Comparison of ENCODE assay signal across 8 cellular contexts in genomic region chr18:74951165-74951760, GRCh38.
A peak's percentile ranks its signal among the peaks of the same experiment; 100 is the strongest.
DNase-seq lines count a peak whose midpoint lies in the region; ATAC-seq and TF ChIP-seq lines count a peak whose summit lies in the region.

No MANE protein-coding gene starts in this region.

- H3K4me3 ChIP-seq in epithelial cell of esophagus (ENCODE audit: low read length) (no peak overlapping the region), skeletal muscle cell (ENCODE audit: low read depth, low read length) (no peak overlapping the region)

- H3K27ac Mint-ChIP-seq in glutamatergic neuron (ENCODE audit: unreplicated experiment): no peak overlapping the region

- no peak for TF ChIP-seq CTCF in AG09319 (IDR thresholded peaks at IDR 0.05; ENCODE audit: low read depth, low read length)
- TF ChIP-seq CTCF in epithelial cell of esophagus (IDR thresholded peaks at IDR 0.05; ENCODE audit: insufficient read depth, low read depth, low read length, missing control alignments): no peak
- no peak for TF ChIP-seq CTCF in glutamatergic neuron (IDR thresholded peaks at IDR 0.05; ENCODE audit: partially characterized antibody, unreplicated experiment)

- peaks cover 9% of the 10 kb centered on the region for H3K4me1 Mint-ChIP-seq in glutamatergic neuron (ENCODE audit: low read depth, unreplicated experiment)

- no peaks in the 10 kb centered on the region for H3K9me3 Mint-ChIP-seq in glutamatergic neuron (ENCODE audit: unreplicated experiment)

- H3K4me3 Mint-ChIP-seq in glutamatergic neuron (ENCODE audit: unreplicated experiment): no peak overlapping the region

- peaks cover 4% of the 10 kb centered on the region for H3K36me3 Mint-ChIP-seq in glutamatergic neuron (ENCODE audit: unreplicated experiment)

- DNase-seq in AG09319 (ENCODE audit: extremely low read depth, low read depth) (peak; percentile 79), NCI-H2196 (lab: John Stamatoyannopoulos, UW; ENCODE audit: unreplicated experiment) (peak; percentile 66), epithelial cell of esophagus (ENCODE audit: low read depth) (peak; percentile 82), skeletal muscle cell (ENCODE audit: low read depth) (peak; percentile 99), glutamatergic neuron (no peak)
- DNase-seq in activated effector memory CD4-positive, alpha-beta T cell treated with anti-CD3 and anti-CD28 coated beads, Interleukin-2, amount 50 U/mL, for 16 hours: no peak
- DNase-seq in stimulated activated CD4-positive, alpha-beta T cell treated with anti-CD3 and anti-CD28 coated beads, Interleukin-4, amount 100 ng/mL, for 4 hours: no peak

- H3K27me3 Mint-ChIP-seq in glutamatergic neuron (ENCODE audit: unreplicated experiment): no peaks in the 10 kb centered on the region

- ATAC-seq in GM19324 (IDR thresholded peaks at IDR 0.05; ENCODE audit: low FRiP score, unreplicated experiment): peak; percentile 63

Comparison
In these comparisons a context has a peak if more than half of its experiments do, and no peak if none do; other contexts are left out.
1. DNase-seq: peak in AG09319 (single experiment), NCI-H2196 (single experiment), epithelial cell of esophagus (single experiment) and skeletal muscle cell (single experiment); none in activated effector memory CD4-positive, alpha-beta T cell treated with anti-CD3 and anti-CD28 coated beads, Interleukin-2, amount 50 U/mL, for 16 hours (single experiment), stimulated activated CD4-positive, alpha-beta T cell treated with anti-CD3 and anti-CD28 coated beads, Interleukin-4, amount 100 ng/mL, for 4 hours (0 of 2) and glutamatergic neuron (single experiment).